In the genomic region with DNA sequence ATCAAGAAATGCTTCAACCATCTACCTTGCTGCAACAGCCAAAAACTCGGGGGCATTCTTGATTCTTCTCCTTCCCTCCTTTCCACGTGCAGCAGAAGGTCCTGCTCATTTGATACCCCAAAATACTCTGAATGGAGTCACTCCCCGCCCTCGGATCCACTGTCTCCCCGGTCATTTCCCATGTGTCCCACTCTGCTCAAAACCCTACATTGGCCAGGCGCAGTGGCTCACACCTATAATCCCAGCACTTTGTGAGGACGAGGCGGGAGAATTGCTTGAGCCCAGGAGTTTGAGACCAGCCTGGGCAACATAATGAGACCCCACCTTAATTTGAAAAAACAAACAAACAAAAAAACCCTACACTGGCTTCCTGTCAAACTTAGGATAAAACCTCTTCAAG, we compare ENCODE assay signal across 17 cellular contexts. TPM values are rescaled to one million over a fixed set of nuclear protein-coding genes. Genes with fewer than 3 reads are reported as not detected.
DNase-seq lines count a peak whose midpoint lies in the region; ATAC-seq and TF ChIP-seq lines count a peak whose summit lies in the region.
"Had no signal": no experiment of that assay in that cellular context is flagged by ENCODE, and none has a peak within 500 bp of the region (broad histone marks: within the 10 kb centered on the region; RNA-seq: fewer than 3 reads in every experiment).

No MANE protein-coding gene starts in this region.

- H4K20me1 ChIP-seq in osteoblast (ENCODE audit: insufficient read depth, low read length) = no peaks in the 10 kb centered on the region
- H4K20me1 ChIP-seq: BLaER1 had no signal

- intact Hi-C loops in natural killer cell (cut with micrococcal nuclease) = no loop called here

- H3K27me3 ChIP-seq in osteoblast (ENCODE audit: insufficient read depth, low read length) = peaks cover 29% of the 10 kb centered on the region
- no peaks in the 10 kb centered on the region for H3K27me3 ChIP-seq in H7 (ENCODE audit: control insufficient read depth, insufficient read depth, low read length)
- H3K27me3 ChIP-seq: BLaER1 had no signal

- no peaks in the 10 kb centered on the region for H3K9me3 Mint-ChIP-seq in natural killer cell treated with Interleukin-12 subunit alpha and Interleukin-12 subunit beta and Interleukin-15 and Interleukin-18, amount 100 ng/mL, for 72 hours
- no peaks in the 10 kb centered on the region for H3K9me3 Mint-ChIP-seq in natural killer cell
- H3K9me3 Mint-ChIP-seq in chondrocyte (ENCODE audit: low read depth) = no peaks in the 10 kb centered on the region
- H3K9me3 Mint-ChIP-seq in osteocyte (ENCODE audit: unreplicated experiment) = no peaks in the 10 kb centered on the region

- no peak overlapping the region for H3K27ac Mint-ChIP-seq in natural killer cell treated with Interleukin-12 subunit alpha and Interleukin-12 subunit beta and Interleukin-15 and Interleukin-18, amount 100 ng/mL, for 72 hours
- no peak overlapping the region for H3K27ac Mint-ChIP-seq in natural killer cell
- no peak overlapping the region for H3K27ac Mint-ChIP-seq in chondrocyte (ENCODE audit: unreplicated experiment)
- no peak overlapping the region for H3K27ac Mint-ChIP-seq in osteocyte (ENCODE audit: unreplicated experiment)

- H3K4me1 ChIP-seq in osteoblast (ENCODE audit: insufficient read depth, low read length) = no peaks in the 10 kb centered on the region
- H3K4me1 ChIP-seq: BLaER1 had no signal

- H3K27ac ChIP-seq in osteoblast (ENCODE audit: low read depth, low read length) = no peak overlapping the region
- H3K27ac ChIP-seq: BLaER1 had no signal

- DNase-seq in natural killer cell treated with Interleukin-12 subunit alpha and Interleukin-12 subunit beta and Interleukin-15 and Interleukin-18, amount 100 ng/mL, for 72 hours (ENCODE audit: low spot score) = peak; percentile 15
- no peak for DNase-seq in natural killer cell
- DNase-seq in chondrocyte (ENCODE audit: low spot score) = peak; percentile 50
- DNase-seq in osteoblast (ENCODE audit: insufficient read length, low spot score, missing footprints) = peak; percentile 51
- no peak for DNase-seq in NCI-H526 treated with DMSO at 0.1 percent for 48 hours (lab: John Stamatoyannopoulos, UW)
- DNase-seq in osteocyte (ENCODE audit: extremely low spot score, unreplicated experiment) = no peak
- DNase-seq in H7 = no peak
- DNase-seq: DMS153, EL, KG1, NCI-H1092, NCI-H1694, NCI-H446, NCI-H774, Right ventricle myocardium superior had no signal

- no peak overlapping the region for H3K4me3 Mint-ChIP-seq in natural killer cell treated with Interleukin-12 subunit alpha and Interleukin-12 subunit beta and Interleukin-15 and Interleukin-18, amount 100 ng/mL, for 72 hours
- H3K4me3 Mint-ChIP-seq in natural killer cell (no peak overlapping the region), chondrocyte (ENCODE audit: unreplicated experiment) (no peak overlapping the region), osteocyte (ENCODE audit: unreplicated experiment) (no peak overlapping the region)

- H3K4me2 ChIP-seq in osteoblast (ENCODE audit: insufficient read depth, low read length) = no peak overlapping the region
- H3K4me2 ChIP-seq: BLaER1 had no signal

- no peak overlapping the region for H3K4me3 ChIP-seq in osteoblast (ENCODE audit: insufficient read depth, low read length)
- H3K4me3 ChIP-seq in H7 (ENCODE audit: insufficient read depth, low read depth, low read length) = no peak overlapping the region
- H3K4me3 ChIP-seq: BLaER1 had no signal

- H3K36me3 ChIP-seq in osteoblast (ENCODE audit: insufficient read depth, low read length) = no peaks in the 10 kb centered on the region
- H3K36me3 ChIP-seq in H7 (replicated peaks; ENCODE audit: control insufficient read depth, insufficient read depth, low read length) = no peaks in the 10 kb centered on the region
- H3K36me3 ChIP-seq: BLaER1 had no signal

- H2AFZ ChIP-seq in osteoblast (ENCODE audit: low read length) = no peak overlapping the region

- no peak for TF ChIP-seq CTCF in natural killer cell (IDR thresholded peaks at IDR 0.05)
- no peak for TF ChIP-seq CTCF in chondrocyte (IDR thresholded peaks at IDR 0.05)
- no peak for TF ChIP-seq CTCF in osteoblast (IDR thresholded peaks at IDR 0.05; ENCODE audit: extremely low read depth, low read depth, low read length)
- TF ChIP-seq CTCF in osteocyte (IDR thresholded peaks at IDR 0.05) = no peak

- no peaks in the 10 kb centered on the region for H3K79me2 ChIP-seq in osteoblast (ENCODE audit: insufficient read depth, low read length)

- H3K4me1 Mint-ChIP-seq in natural killer cell treated with Interleukin-12 subunit alpha and Interleukin-12 subunit beta and Interleukin-15 and Interleukin-18, amount 100 ng/mL, for 72 hours (ENCODE audit: low read depth in 2 of 2) = peaks cover 8 to 9% of the 10 kb centered on the region in 2 donors
- peaks cover 0 to 11% of the 10 kb centered on the region in 2 donors for H3K4me1 Mint-ChIP-seq in natural killer cell
- no peaks in the 10 kb centered on the region for H3K4me1 Mint-ChIP-seq in chondrocyte (ENCODE audit: low read depth)
- H3K4me1 Mint-ChIP-seq in osteocyte (ENCODE audit: unreplicated experiment) = no peaks in the 10 kb centered on the region

- ATAC-seq in natural killer cell treated with Interleukin-12 subunit alpha and Interleukin-12 subunit beta and Interleukin-15 and Interleukin-18, amount 100 ng/mL, for 72 hours = no peak
- ATAC-seq in natural killer cell = no peak

- no peaks in the 10 kb centered on the region for H3K36me3 Mint-ChIP-seq in natural killer cell treated with Interleukin-12 subunit alpha and Interleukin-12 subunit beta and Interleukin-15 and Interleukin-18, amount 100 ng/mL, for 72 hours
- H3K36me3 Mint-ChIP-seq in natural killer cell (no peaks in the 10 kb centered on the region), chondrocyte (ENCODE audit: low read depth) (no peaks in the 10 kb centered on the region), osteocyte (ENCODE audit: unreplicated experiment) (no peaks in the 10 kb centered on the region)

- H3K27me3 Mint-ChIP-seq in natural killer cell treated with Interleukin-12 subunit alpha and Interleukin-12 subunit beta and Interleukin-15 and Interleukin-18, amount 100 ng/mL, for 72 hours = peaks cover 0 to 6% of the 10 kb centered on the region in 2 donors
- H3K27me3 Mint-ChIP-seq in natural killer cell (ENCODE audit: low read depth in 2 of 2) = peaks cover 0 to 8% of the 10 kb centered on the region in 2 donors
- peaks cover 40% of the 10 kb centered on the region for H3K27me3 Mint-ChIP-seq in chondrocyte (ENCODE audit: low read depth)
- H3K27me3 Mint-ChIP-seq in osteocyte (ENCODE audit: unreplicated experiment) = peaks cover 36% of the 10 kb centered on the region

- no peaks in the 10 kb centered on the region for H3K9me3 ChIP-seq in osteoblast (ENCODE audit: low read depth, low read length)
- H3K9me3 ChIP-seq: BLaER1 had no signal

RNA-seq across cellular contexts. Expression of a gene that starts 2.6 kb away (rescaled TPM):
- not detected for total RNA-seq in natural killer cell treated with Interleukin-12 subunit alpha and Interleukin-12 subunit beta and Interleukin-15 and Interleukin-18, amount 100 ng/mL, for 72 hours
- not detected for total RNA-seq in natural killer cell
- total RNA-seq in chondrocyte = not detected in 3 replicates
- not detected in 2 replicates for total RNA-seq in osteoblast
- not detected in 2 replicates for total RNA-seq in osteocyte
- not detected in 2 replicates for total RNA-seq in H7 (2014; rRNA removed; shearing (Covaris generic))
- total RNA-seq: M059J, Right ventricle myocardium superior had no signal

RNA-seq across cellular contexts. Expression of a gene that starts 30.1 kb away (rescaled TPM):
- not detected for total RNA-seq in natural killer cell treated with Interleukin-12 subunit alpha and Interleukin-12 subunit beta and Interleukin-15 and Interleukin-18, amount 100 ng/mL, for 72 hours
- not detected for total RNA-seq in natural killer cell
- total RNA-seq in chondrocyte = not detected in 3 replicates
- total RNA-seq in osteoblast = not detected in 2 replicates
- total RNA-seq in osteocyte = not detected in 2 replicates
- not detected in 2 replicates for total RNA-seq in H7 (2014; rRNA removed; shearing (Covaris generic))
- total RNA-seq: M059J, Right ventricle myocardium superior had no signal

Comparison
In these comparisons a context has a peak if more than half of its experiments do, and no peak if none do; other contexts are left out.
1. DNase-seq: peak in natural killer cell treated with Interleukin-12 subunit alpha and Interleukin-12 subunit beta and Interleukin-15 and Interleukin-18, amount 100 ng/mL, for 72 hours (single experiment), chondrocyte (single experiment) and osteoblast (single experiment); none in natural killer cell (single experiment), NCI-H526 treated with DMSO at 0.1 percent for 48 hours (single experiment), osteocyte (single experiment) and H7 (single experiment).